ENCODE assay signal across 8 cellular contexts in the genomic region with DNA sequence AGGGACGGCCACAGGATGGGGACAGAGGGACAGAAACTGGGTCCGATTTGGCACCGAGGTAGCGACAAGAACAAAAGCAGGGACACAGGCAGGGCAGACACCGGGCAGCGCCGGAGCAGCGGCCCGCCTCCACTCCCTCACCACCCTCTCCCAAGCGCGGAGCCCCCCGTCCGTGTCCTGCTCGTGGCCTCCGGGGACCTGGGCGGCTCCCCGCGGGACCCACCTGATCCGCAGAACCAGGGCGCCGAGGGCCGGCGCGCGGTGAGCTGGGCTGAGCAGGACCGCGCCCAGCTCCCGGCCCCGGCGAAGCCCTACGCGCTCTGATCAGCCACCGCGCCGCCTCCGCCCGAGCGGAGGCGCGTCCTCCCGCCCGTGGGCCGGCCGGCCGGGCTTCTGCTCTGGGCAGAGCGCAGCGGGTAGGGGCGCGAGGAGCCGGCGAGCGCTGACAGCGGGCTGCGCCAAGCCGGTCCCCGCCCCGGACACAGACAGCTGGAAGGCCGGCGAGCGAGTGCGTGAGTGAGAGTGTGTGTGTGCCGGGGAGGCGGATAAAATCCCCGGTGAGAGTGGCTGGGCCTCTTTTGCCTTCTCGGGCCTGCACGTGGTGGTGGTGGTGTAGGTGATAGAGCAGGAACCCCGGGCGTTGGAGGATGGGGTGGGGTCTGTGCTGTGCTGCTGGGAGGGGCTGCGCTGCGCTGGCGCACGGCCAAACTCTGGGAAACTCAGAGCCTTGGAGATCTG. TPM values are rescaled to one million over a fixed set of nuclear protein-coding genes. Genes with fewer than 3 reads are reported as not detected.
A peak's percentile ranks its signal among the peaks of the same experiment; 100 is the strongest.
DNase-seq lines count a peak whose midpoint lies in the region; ATAC-seq and TF ChIP-seq lines count a peak whose summit lies in the region.

GGTA1 (minus strand) TSS at position 418 of the 738 bp plus-strand sequence. CDS start 31,922 bp downstream, outside the sequence.

- no peaks in the 10 kb centered on the region for H3K9me3 ChIP-seq in right atrium auricular region

- intact Hi-C loops in posterior cingulate gyrus (cut with DNase I), result no loop called here

- ATAC-seq in HG02981 (IDR thresholded peaks at IDR 0.05; ENCODE audit: unreplicated experiment) (no peak), HG02938 (IDR thresholded peaks at IDR 0.05; ENCODE audit: unreplicated experiment) (no peak)

- no peak for TF ChIP-seq CTCF in right atrium auricular region (IDR thresholded peaks at IDR 0.05)

- H3K36me3 ChIP-seq in right atrium auricular region, result no peaks in the 10 kb centered on the region

- peak within 1 kb of the TSS; percentile 47 to 65 for H3K4me3 ChIP-seq in right atrium auricular region

- H3K27me3 ChIP-seq in right atrium auricular region, result no peaks in the 10 kb centered on the region

- H3K27ac ChIP-seq in right atrium auricular region, result peak within 1 kb of the TSS; percentile 74 to 79

- DNase-seq in activated CD4-positive, alpha-beta T cell treated with anti-CD3 and anti-CD28 coated beads for 48 hours, result peak; percentile 27
- DNase-seq in activated CD4-positive, alpha-beta T cell treated with anti-CD3 and anti-CD28 coated beads for 1 hour, result no peak
- peak; percentile 73 for DNase-seq in NCI-H2227 (lab: John Stamatoyannopoulos, UW; ENCODE audit: unreplicated experiment)
- DNase-seq in astrocyte of the hippocampus (ENCODE audit: low read depth, low spot score), result peak; percentile 78
- DNase-seq in right atrium auricular region (ENCODE audit: low spot score), result peak; percentile 76
- DNase-seq in posterior cingulate gyrus, result peak in 8 of 10 donors; percentile 27 to 90 (median 39)

- H3K4me1 ChIP-seq in right atrium auricular region, result peaks cover 0 to 19% of the 10 kb centered on the region in 2 donors

RNA-seq across cellular contexts. Expression of gene GGTA1, which starts in this region (rescaled TPM):
- 10 to 100 TPM; 11.6 to 15.2 TPM for total RNA-seq in right atrium auricular region
